Comparison of ENCODE assay signal across 9 cellular contexts in genomic region chr16:88804173-88804551, GRCh38. TPM values are rescaled to one million over a fixed set of nuclear protein-coding genes. Genes with fewer than 3 reads are reported as not detected.
DNase-seq lines count a peak whose midpoint lies in the region; ATAC-seq and TF ChIP-seq lines count a peak whose summit lies in the region.
"Had no signal": no experiment of that assay in that cellular context is flagged by ENCODE, and none has a peak within 500 bp of the region (broad histone marks: within the 10 kb centered on the region; RNA-seq: fewer than 3 reads in every experiment).

No MANE protein-coding gene starts in this region.

- DNase-seq in BE2C, result no peak
- no peak for DNase-seq in astrocyte of the spinal cord (ENCODE audit: low read depth, low spot score)
- no peak for DNase-seq in mesothelial cell of epicardium (ENCODE audit: low spot score in 2 of 2, unreplicated experiment in 2 of 2)
- no peak for DNase-seq in kidney glomerular epithelial cell (lab: John Stamatoyannopoulos, UW)
- no peak for DNase-seq in NCI-H2171 treated with DMSO at 0.1 percent for 48 hours (lab: John Stamatoyannopoulos, UW)

- H3K27me3 ChIP-seq in BE2C (no peaks in the 10 kb centered on the region), HUES6 (ENCODE audit: control insufficient read depth, insufficient read depth, low read length) (no peaks in the 10 kb centered on the region)
- H3K27me3 ChIP-seq: upper lobe of right lung had no signal

- H3K36me3 ChIP-seq in BE2C, result peaks cover 50% of the 10 kb centered on the region
- H3K36me3 ChIP-seq in HUES6 (ENCODE audit: control insufficient read depth, insufficient read depth, low read length), result peaks cover 45% of the 10 kb centered on the region

- H3K4me1 Mint-ChIP-seq in mesothelial cell of epicardium, result no peaks in the 10 kb centered on the region

- no peaks in the 10 kb centered on the region for H3K27me3 Mint-ChIP-seq in mesothelial cell of epicardium (ENCODE audit: low read depth)

- peak overlapping the region; percentile 66 for H3K4me3 Mint-ChIP-seq in mesothelial cell of epicardium

- no peak for TF ChIP-seq CTCF in BE2C (IDR thresholded peaks at IDR 0.05; ENCODE audit: low read depth, low read length)
- no peak for TF ChIP-seq CTCF in astrocyte of the spinal cord (IDR thresholded peaks at IDR 0.05; ENCODE audit: low read depth, low read length)
- TF ChIP-seq CTCF in mesothelial cell of epicardium (IDR thresholded peaks at IDR 0.05; ENCODE audit: unreplicated experiment), result no peak

- ATAC-seq in GM21786 (IDR thresholded peaks at IDR 0.05; ENCODE audit: unreplicated experiment), result no peak
- no peak for ATAC-seq in HG02840 (IDR thresholded peaks at IDR 0.05; ENCODE audit: low FRiP score, unreplicated experiment)

- no peaks in the 10 kb centered on the region for H3K36me3 Mint-ChIP-seq in mesothelial cell of epicardium

- H3K4me1 ChIP-seq in BE2C, result no peaks in the 10 kb centered on the region; the same call in 1 of the 2 replicates
- H3K4me1 ChIP-seq in HUES6 (ENCODE audit: control insufficient read depth, insufficient read depth, low read length), result no peaks in the 10 kb centered on the region

- H3K9ac ChIP-seq in HUES6 (ENCODE audit: low read length), result peak overlapping the region; percentile 91

- H3K27ac Mint-ChIP-seq in mesothelial cell of epicardium, result no peak overlapping the region

- H3K27ac ChIP-seq in HUES6 (ENCODE audit: low read depth, low read length), result 0 out of 2 replicates have a peak overlapping the region, but pooled peaks have one; percentile 29
- H3K27ac ChIP-seq: upper lobe of right lung had no signal

- in situ Hi-C loops in astrocyte of the spinal cord (cut with HindIII; ENCODE audit: low sequenced_read_pairs), result no loop called here

- peak overlapping the region; percentile 58 for H3K4me3 ChIP-seq in BE2C (ENCODE audit: low read depth, low read length)
- peak overlapping the region; percentile 88 for H3K4me3 ChIP-seq in HUES6 (ENCODE audit: low read depth, low read length)
- peak overlapping the region; percentile 55 for H3K4me3 ChIP-seq in astrocyte of the spinal cord (ENCODE audit: low read depth, low read length)

- no peaks in the 10 kb centered on the region for H3K9me3 ChIP-seq in BE2C
- no peaks in the 10 kb centered on the region for H3K9me3 ChIP-seq in HUES6 (ENCODE audit: control insufficient read depth, insufficient read depth, low read depth, low read length)
- H3K9me3 ChIP-seq: upper lobe of right lung had no signal

- H3K9me3 Mint-ChIP-seq in mesothelial cell of epicardium, result no peaks in the 10 kb centered on the region

RNA-seq across cellular contexts. Expression of gene CDT1, which starts 0.6 kb away (rescaled TPM):
- polyA plus RNA-seq in BE2C (2012; ENCODE audit: insufficient read depth, insufficient read length, low read depth), result 27.8 TPM
- 14.1 to 15.9 TPM (median 14.6 TPM) in 3 replicates for total RNA-seq in mesothelial cell of epicardium

RNA-seq across cellular contexts. Expression of gene APRT, which starts 7.6 kb away (rescaled TPM):
- 391 TPM for polyA plus RNA-seq in BE2C (2012; ENCODE audit: insufficient read depth, insufficient read length, low read depth)
- 95.9 to 99.2 TPM (median 96.2 TPM) in 3 replicates for total RNA-seq in mesothelial cell of epicardium

RNA-seq across cellular contexts. Expression of gene PIEZO1, which starts 19.1 kb away (rescaled TPM):
- polyA plus RNA-seq in BE2C (2012; ENCODE audit: insufficient read depth, insufficient read length, low read depth), result 21.7 TPM
- total RNA-seq in mesothelial cell of epicardium, result 148 to 160 TPM (median 151 TPM) in 3 replicates

RNA-seq across cellular contexts. Expression of gene GALNS, which starts 52.6 kb away (rescaled TPM):
- polyA plus RNA-seq in BE2C (2012; ENCODE audit: insufficient read depth, insufficient read length, low read depth), result 15.2 TPM
- 41.3 to 44.7 TPM (median 42.4 TPM) in 3 replicates for total RNA-seq in mesothelial cell of epicardium

RNA-seq across cellular contexts. Expression of gene TRAPPC2L, which starts 52.8 kb away (rescaled TPM):
- polyA plus RNA-seq in BE2C (2012; ENCODE audit: insufficient read depth, insufficient read length, low read depth), result 252 TPM
- total RNA-seq in mesothelial cell of epicardium, result 88.2 to 101 TPM (median 96.3 TPM) in 3 replicates
